Comparison of ENCODE assay signal across 17 cellular contexts in the genomic region with DNA sequence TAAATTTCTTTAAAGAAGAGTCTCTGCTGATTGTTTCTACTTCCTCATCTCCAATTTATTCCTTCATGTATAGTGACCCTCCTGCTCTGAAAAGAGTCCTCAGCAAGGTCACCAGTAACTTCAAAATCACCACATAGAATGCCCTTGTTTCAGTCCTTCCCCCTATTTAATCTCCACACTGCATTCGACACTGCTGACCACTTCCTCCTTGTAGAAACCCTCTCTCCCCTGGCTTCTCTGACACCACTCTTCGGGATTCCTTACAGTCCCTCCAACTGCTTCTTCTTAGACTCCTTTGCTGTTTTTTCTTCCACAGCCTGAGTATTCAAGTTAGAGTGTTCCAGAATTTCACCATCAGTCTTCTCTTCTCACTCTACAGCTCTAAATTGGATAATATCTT.
"Had no signal": no experiment of that assay in that cellular context is flagged by ENCODE, and none has a peak within 500 bp of the region (broad histone marks: within the 10 kb centered on the region; RNA-seq: fewer than 3 reads in every experiment).

No MANE protein-coding gene starts in this region.

- H3K4me1 Mint-ChIP-seq: nephron had no signal

- H3K27ac Mint-ChIP-seq: naive B cell, nephron, progenitor cell of endocrine pancreas had no signal

- DNase-seq: effector memory CD4-positive, alpha-beta T cell; gastrocnemius medialis; heart right ventricle; hypothalamus; kidney glomerular epithelial cell; naive B cell; occipital lobe; pancreas; right cardiac atrium; small intestine; stimulated activated CD4-positive, alpha-beta T cell treated with anti-CD3 and anti-CD28 coated beads, Interleukin-12 subunit alpha, Interleukin-12 subunit beta, amount 100 ng/mL, for 4 hours; stimulated activated naive CD4-positive, alpha-beta T cell; stomach; substantia nigra; trophoblast cell had no signal

- H3K27me3 Mint-ChIP-seq: naive B cell, progenitor cell of endocrine pancreas had no signal

- H3K4me3 Mint-ChIP-seq: naive B cell, nephron had no signal
